Comparison of ENCODE assay signal across 20 cellular contexts in the genomic region with DNA sequence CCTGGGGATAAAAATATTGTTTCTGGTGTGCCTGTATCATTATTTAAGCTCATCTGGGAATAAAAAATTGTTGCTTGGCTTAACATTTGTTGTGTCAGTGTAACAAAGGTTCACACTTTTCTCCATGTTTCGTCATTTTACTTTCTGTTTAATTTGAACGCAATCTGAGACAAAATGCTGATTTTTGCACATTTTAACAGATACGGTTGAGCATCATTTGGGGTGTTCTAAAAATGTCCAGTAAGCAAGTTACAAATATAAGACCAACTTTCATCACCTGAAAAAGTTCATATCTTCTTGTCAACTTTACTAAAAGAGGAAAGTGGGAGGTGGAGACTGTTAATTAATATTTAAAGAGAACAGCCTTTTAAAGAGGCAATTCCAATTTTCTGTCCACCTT.
A peak's percentile ranks its signal among the peaks of the same experiment; 100 is the strongest.
DNase-seq lines count a peak whose midpoint lies in the region; ATAC-seq, FAIRE-seq and TF ChIP-seq lines count a peak whose summit lies in the region.
"Had no signal": no experiment of that assay in that cellular context is flagged by ENCODE, and none has a peak within 500 bp of the region (broad histone marks: within the 10 kb centered on the region; RNA-seq: fewer than 3 reads in every experiment).

No MANE protein-coding gene starts in this region.

- no peak for FAIRE-seq in A549 (lab: Jason Lieb, UNC)
- FAIRE-seq: D721Med, GM12892, GM18507, H54 had no signal

- no peaks in the 10 kb centered on the region for H4K20me1 ChIP-seq in OCI-LY3 (ENCODE audit: insufficient read depth, low read length)

- ATAC-seq in A549: no peak
- ATAC-seq: GM23338 had no signal

- TF ChIP-seq CTCF in A549 (IDR thresholded peaks at IDR 0.05) (no peak), OCI-LY3 (IDR thresholded peaks at IDR 0.05; ENCODE audit: low read depth, low read length) (no peak)

- H3K36me3 ChIP-seq in HUES6 (ENCODE audit: control insufficient read depth, insufficient read depth, low read length): no peaks in the 10 kb centered on the region
- no peaks in the 10 kb centered on the region for H3K36me3 ChIP-seq in OCI-LY3 (replicated peaks; ENCODE audit: low read depth, low read length)
- no peaks in the 10 kb centered on the region for H3K36me3 ChIP-seq in iPS-18a (ENCODE audit: control insufficient read depth, low read depth, low read length)

- POLR2A ChIA-PET in A549 (lab: Yijun Ruan, JAX): no interaction called here

- peak overlapping the region; percentile 10; the same call in 1 of the 2 replicates for H2AFZ ChIP-seq in OCI-LY3 (ENCODE audit: low read depth, low read length)

- H3K79me2 ChIP-seq in OCI-LY3 (ENCODE audit: low read length): no peaks in the 10 kb centered on the region

- H3K9ac ChIP-seq in HUES6 (ENCODE audit: low read length) (no peak overlapping the region), OCI-LY3 (ENCODE audit: low read length) (no peak overlapping the region), iPS-18a (ENCODE audit: low read length) (peak overlapping the region; percentile 3)

- no peaks in the 10 kb centered on the region for H3K9me3 ChIP-seq in A549
- no peaks in the 10 kb centered on the region for H3K9me3 ChIP-seq in HUES6 (ENCODE audit: control insufficient read depth, insufficient read depth, low read depth, low read length)
- H3K9me3 ChIP-seq in OCI-LY3 (ENCODE audit: insufficient read depth, low read length): no peaks in the 10 kb centered on the region
- no peaks in the 10 kb centered on the region for H3K9me3 ChIP-seq in iPS-18a (ENCODE audit: control insufficient read depth, low read depth, low read length)
- H3K9me3 ChIP-seq: Caco-2 had no signal

- H3K27ac ChIP-seq in A549 (no peak overlapping the region), HUES6 (ENCODE audit: low read depth, low read length) (0 out of 2 replicates have a peak overlapping the region, but pooled peaks have one; percentile 5), OCI-LY3 (ENCODE audit: low read length) (peak overlapping the region; percentile 9; the same call in 1 of the 2 replicates), iPS-18a (ENCODE audit: low read length) (no peak overlapping the region)
- H3K27ac ChIP-seq: C4-2B, HL-60 had no signal

- 24% methylated on average over 3 of the region's 3 CpGs for WGBS in A549 (ENCODE audit: missing lambda C conversion rate)

- no peaks in the 10 kb centered on the region for H3K27me3 ChIP-seq in HUES6 (ENCODE audit: control insufficient read depth, insufficient read depth, low read length)
- no peaks in the 10 kb centered on the region for H3K27me3 ChIP-seq in OCI-LY3 (ENCODE audit: low read depth, low read length)
- H3K27me3 ChIP-seq in iPS-18a (ENCODE audit: control insufficient read depth, insufficient read depth, low read length): no peaks in the 10 kb centered on the region

- no peak for DNase-seq in A549 (ENCODE audit: low read depth in 1 of 2, low spot score in 1 of 2)
- DNase-seq in NCI-H524 treated with DMSO at 0.1 percent for 48 hours (lab: John Stamatoyannopoulos, UW): no peak
- no peak for DNase-seq in NCI-H1930 (lab: John Stamatoyannopoulos, UW)
- no peak for DNase-seq in midbrain (lab: John Stamatoyannopoulos, UW)
- DNase-seq: ACHN; AML-193; Caco-2; CD4-positive, alpha-beta T cell; GDM1; HCEC 1CT had no signal

- no peak for TF ChIP-seq EP300 in A549 (IDR thresholded peaks at IDR 0.05)

- no peak overlapping the region for H3K4me3 ChIP-seq in A549
- H3K4me3 ChIP-seq in HUES6 (ENCODE audit: low read depth, low read length): no peak overlapping the region
- H3K4me3 ChIP-seq in OCI-LY3 (ENCODE audit: low read length): peak overlapping the region; percentile 21
- H3K4me3 ChIP-seq in iPS-18a (ENCODE audit: low read length): no peak overlapping the region
- H3K4me3 ChIP-seq: GM23338 had no signal

- TF ChIP-seq RAD21 in A549 (conservative IDR thresholded peaks at IDR 0.05 in 1 of 2, IDR thresholded peaks at IDR 0.05 in 1 of 2): no peak

- H3K4me1 ChIP-seq in A549 (no peaks in the 10 kb centered on the region), HUES6 (ENCODE audit: control insufficient read depth, insufficient read depth, low read length) (peaks cover 6% of the 10 kb centered on the region; the same call in 1 of the 2 replicates), OCI-LY3 (ENCODE audit: low read length) (peaks cover 22% of the 10 kb centered on the region), iPS-18a (ENCODE audit: control insufficient read depth, low read depth, low read length) (peaks cover 5% of the 10 kb centered on the region)
- H3K4me1 ChIP-seq: Caco-2 had no signal

- TF ChIP-seq POLR2A in A549 (IDR thresholded peaks at IDR 0.05; ENCODE audit: low read length): no peak

- CTCF ChIA-PET in A549 (lab: Yijun Ruan, JAX): no interaction called here

- H3K4me2 ChIP-seq in A549: no peak overlapping the region
- H3K4me2 ChIP-seq in OCI-LY3 (ENCODE audit: low read length): peak overlapping the region; percentile 33
- H3K4me2 ChIP-seq: GM23338 had no signal

TF ChIP-seq in A549, 52 proteins besides CTCF, POLR2A, EP300 and RAD21:
- TF ChIP-seq MAFK (IDR thresholded peaks at IDR 0.05; ENCODE audit: partially characterized antibody) (peak; percentile 68), HEYL (CRISPR knock-in tag; IDR thresholded peaks at IDR 0.05) (no peak), HDAC2 (IDR thresholded peaks at IDR 0.05) (no peak)
TF ChIP-seq in A549: peak in this region for 1.

Comparison
In these comparisons a context has a peak if more than half of its experiments do, and no peak if none do; other contexts are left out.
1. H3K27ac ChIP-seq: peak in HUES6 (single experiment) and OCI-LY3 (single experiment); none in A549 (0 of 2) and iPS-18a (single experiment).